ENCODE assay signal across 12 cellular contexts in genomic region chr2:111042772-111043771, GRCh38.
A peak's percentile ranks its signal among the peaks of the same experiment; 100 is the strongest.
DNase-seq lines count a peak whose midpoint lies in the region; ATAC-seq and TF ChIP-seq lines count a peak whose summit lies in the region.
"Had no signal": no experiment of that assay in that cellular context is flagged by ENCODE, and none has a peak within 500 bp of the region (broad histone marks: within the 10 kb centered on the region; RNA-seq: fewer than 3 reads in every experiment).

No MANE protein-coding gene starts in this region.

- H3K4me1 Mint-ChIP-seq in osteocyte (ENCODE audit: unreplicated experiment) (no peaks in the 10 kb centered on the region), GM23338 (no peaks in the 10 kb centered on the region; the same call in 2 of the 3 replicates)

- BruUV-seq in OCI-LY7 (replicated peaks; lab: Mats Ljungman, UMichigan): no TSS peak

- no peaks in the 10 kb centered on the region for H3F3A ChIP-seq in GM23338 (replicated peaks; ENCODE audit: low read depth)

- H3K4me1 ChIP-seq in OCI-LY7 (ENCODE audit: insufficient read depth, low read length, poor library complexity, severe bottlenecking) (peaks cover 60% of the 10 kb centered on the region), GM23338 (ENCODE audit: insufficient read depth) (no peaks in the 10 kb centered on the region)

- H3K4me3 ChIP-seq in OCI-LY7 (ENCODE audit: low read depth, low read length, poor library complexity, severe bottlenecking) (no peak overlapping the region), GM23338 (no peak overlapping the region)

- POLR2A ChIA-PET in OCI-LY7 (lab: Charles Lee): interaction anchor here (0.9 to 1.2 kb wide), 3 partner anchors 14 to 78 kb away, joined by 3 to 10 read pairs (median 3); partner anchors contain the start of gene BCL2L11

- no peaks in the 10 kb centered on the region for H3K27me3 ChIP-seq in GM23338 (ENCODE audit: insufficient read depth)

- H2AFZ ChIP-seq in OCI-LY7 (ENCODE audit: low read length) (no peak overlapping the region), GM23338 (no peak overlapping the region)

- H3K9me2 ChIP-seq in OCI-LY7 (ENCODE audit: insufficient read depth, low read length) (no peaks in the 10 kb centered on the region), GM23338 (ENCODE audit: insufficient read depth) (no peaks in the 10 kb centered on the region)

- H3K36me3 ChIP-seq in OCI-LY7 (ENCODE audit: insufficient read depth, low read length) (no peaks in the 10 kb centered on the region; the same call in 1 of the 2 replicates), GM23338 (ENCODE audit: insufficient read depth) (no peaks in the 10 kb centered on the region)

- no peak overlapping the region for H3K27ac ChIP-seq in OCI-LY7 (ENCODE audit: low read depth, low read length, poor library complexity, severe bottlenecking)
- H3K27ac ChIP-seq in GM23338 (ENCODE audit: low read depth): no peak overlapping the region

- no peak for DNase-seq in activated CD4-positive, CD25-positive, alpha-beta regulatory T cell treated with anti-CD3 and anti-CD28 coated beads, Interleukin-2, amount 50 U/mL, for 72 hours
- DNase-seq in OCI-LY7 (ENCODE audit: low spot score) (no peak), osteocyte (ENCODE audit: extremely low spot score, unreplicated experiment) (peak; percentile 74), GDM1 (lab: John Stamatoyannopoulos, UW) (no peak), midbrain (lab: John Stamatoyannopoulos, UW) (no peak), GM23338 (ENCODE audit: low spot score) (no peak)
- DNase-seq: caudate nucleus, EL, NCI-H2081 had no signal

- H3K4me2 ChIP-seq in OCI-LY7 (ENCODE audit: low read length) (peak overlapping the region; percentile 11; the same call in 1 of the 2 replicates), GM23338 (no peak overlapping the region)

- CTCF ChIA-PET in OCI-LY7 (lab: Charles Lee; ENCODE audit: unreplicated experiment): interaction anchor here (1.1 kb wide), 1 partner anchor 11 kb away, joined by 3 read pairs; no protein-coding TSS in a partner anchor

- H3K27me3 Mint-ChIP-seq in osteocyte (ENCODE audit: unreplicated experiment) (peaks cover 89% of the 10 kb centered on the region), GM23338 (ENCODE audit: insufficient read depth, low read depth, poor library complexity) (peaks cover 5% of the 10 kb centered on the region)

- TF ChIP-seq CTCF in OCI-LY7 (conservative IDR thresholded peaks at IDR 0.05; ENCODE audit: low read length) (no peak), osteocyte (IDR thresholded peaks at IDR 0.05) (no peak), GM23338 (conservative IDR thresholded peaks at IDR 0.05; ENCODE audit: low read depth in 2 of 2) (no peak)

- H3K36me3 Mint-ChIP-seq in osteocyte (ENCODE audit: unreplicated experiment) (no peaks in the 10 kb centered on the region), GM23338 (ENCODE audit: low read depth) (peaks cover 3% of the 10 kb centered on the region; the same call in 1 of the 3 replicates)

- ATAC-seq in activated CD4-positive, CD25-positive, alpha-beta regulatory T cell treated with anti-CD3 and anti-CD28 coated beads, Interleukin-2, amount 50 U/mL, for 24 hours: peak; percentile 76 to 86
- ATAC-seq in GM21529 (IDR thresholded peaks at IDR 0.05; ENCODE audit: unreplicated experiment): peak; percentile 58
- ATAC-seq in GM23338: no peak
- ATAC-seq: left lobe of liver had no signal

- intact Hi-C loops in OCI-LY7 (cut with micrococcal nuclease; ENCODE audit: unreplicated experiment): no loop called here

- H3K4me3 Mint-ChIP-seq in osteocyte (ENCODE audit: unreplicated experiment) (no peak overlapping the region), GM23338 (no peak overlapping the region)

- H3K79me2 ChIP-seq in OCI-LY7 (ENCODE audit: insufficient read depth, low read depth, low read length): no peaks in the 10 kb centered on the region
- H3K79me2 ChIP-seq in GM23338 (replicated peaks; ENCODE audit: insufficient read depth): no peaks in the 10 kb centered on the region

- H3K27ac Mint-ChIP-seq in osteocyte (ENCODE audit: unreplicated experiment): no peak overlapping the region
- no peak overlapping the region; the same call in 1 of the 2 replicates for H3K27ac Mint-ChIP-seq in GM23338

- H3K9me3 Mint-ChIP-seq in osteocyte (ENCODE audit: unreplicated experiment) (no peaks in the 10 kb centered on the region), GM23338 (no peaks in the 10 kb centered on the region; the same call in 2 of the 3 replicates)

- H4K20me1 ChIP-seq in OCI-LY7 (ENCODE audit: insufficient read depth, low read length) (no peaks in the 10 kb centered on the region), GM23338 (replicated peaks; ENCODE audit: insufficient read depth) (no peaks in the 10 kb centered on the region)

- H3K9me3 ChIP-seq in OCI-LY7 (ENCODE audit: low read length): no peaks in the 10 kb centered on the region

TF ChIP-seq in GM23338, 12 proteins besides CTCF, POLR2A, EP300 and RAD21 (continues in another document):
- TF ChIP-seq ZNF114 (CRISPR knock-in tag; IDR thresholded peaks at IDR 0.05) (no peak), ZNF331 (CRISPR knock-in tag; IDR thresholded peaks at IDR 0.05; ENCODE audit: low read depth) (no peak), POLR2AphosphoS5 (IDR thresholded peaks at IDR 0.05; ENCODE audit: low read depth) (no peak), STAT1 (IDR thresholded peaks at IDR 0.05; ENCODE audit: unreplicated experiment) (no peak), CREB1 (CRISPR knock-in tag; IDR thresholded peaks at IDR 0.05; ENCODE audit: low read depth) (no peak), NANOG (IDR thresholded peaks at IDR 0.05; ENCODE audit: borderline replicate concordance) (no peak), EZH2 (IDR thresholded peaks at IDR 0.05; ENCODE audit: low read depth, unreplicated experiment) (no peak), EZH2phosphoT487 (IDR thresholded peaks at IDR 0.05; ENCODE audit: unreplicated experiment) (no peak)
- TF ChIP-seq, protein P1, sequence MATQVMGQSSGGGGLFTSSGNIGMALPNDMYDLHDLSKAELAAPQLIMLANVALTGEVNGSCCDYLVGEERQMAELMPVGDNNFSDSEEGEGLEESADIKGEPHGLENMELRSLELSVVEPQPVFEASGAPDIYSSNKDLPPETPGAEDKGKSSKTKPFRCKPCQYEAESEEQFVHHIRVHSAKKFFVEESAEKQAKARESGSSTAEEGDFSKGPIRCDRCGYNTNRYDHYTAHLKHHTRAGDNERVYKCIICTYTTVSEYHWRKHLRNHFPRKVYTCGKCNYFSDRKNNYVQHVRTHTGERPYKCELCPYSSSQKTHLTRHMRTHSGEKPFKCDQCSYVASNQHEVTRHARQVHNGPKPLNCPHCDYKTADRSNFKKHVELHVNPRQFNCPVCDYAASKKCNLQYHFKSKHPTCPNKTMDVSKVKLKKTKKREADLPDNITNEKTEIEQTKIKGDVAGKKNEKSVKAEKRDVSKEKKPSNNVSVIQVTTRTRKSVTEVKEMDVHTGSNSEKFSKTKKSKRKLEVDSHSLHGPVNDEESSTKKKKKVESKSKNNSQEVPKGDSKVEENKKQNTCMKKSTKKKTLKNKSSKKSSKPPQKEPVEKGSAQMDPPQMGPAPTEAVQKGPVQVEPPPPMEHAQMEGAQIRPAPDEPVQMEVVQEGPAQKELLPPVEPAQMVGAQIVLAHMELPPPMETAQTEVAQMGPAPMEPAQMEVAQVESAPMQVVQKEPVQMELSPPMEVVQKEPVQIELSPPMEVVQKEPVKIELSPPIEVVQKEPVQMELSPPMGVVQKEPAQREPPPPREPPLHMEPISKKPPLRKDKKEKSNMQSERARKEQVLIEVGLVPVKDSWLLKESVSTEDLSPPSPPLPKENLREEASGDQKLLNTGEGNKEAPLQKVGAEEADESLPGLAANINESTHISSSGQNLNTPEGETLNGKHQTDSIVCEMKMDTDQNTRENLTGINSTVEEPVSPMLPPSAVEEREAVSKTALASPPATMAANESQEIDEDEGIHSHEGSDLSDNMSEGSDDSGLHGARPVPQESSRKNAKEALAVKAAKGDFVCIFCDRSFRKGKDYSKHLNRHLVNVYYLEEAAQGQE (IDR thresholded peaks at IDR 0.05; ENCODE audit: unreplicated experiment): no peak
